Comparison of ENCODE assay signal across 1 cellular context in the genomic region with DNA sequence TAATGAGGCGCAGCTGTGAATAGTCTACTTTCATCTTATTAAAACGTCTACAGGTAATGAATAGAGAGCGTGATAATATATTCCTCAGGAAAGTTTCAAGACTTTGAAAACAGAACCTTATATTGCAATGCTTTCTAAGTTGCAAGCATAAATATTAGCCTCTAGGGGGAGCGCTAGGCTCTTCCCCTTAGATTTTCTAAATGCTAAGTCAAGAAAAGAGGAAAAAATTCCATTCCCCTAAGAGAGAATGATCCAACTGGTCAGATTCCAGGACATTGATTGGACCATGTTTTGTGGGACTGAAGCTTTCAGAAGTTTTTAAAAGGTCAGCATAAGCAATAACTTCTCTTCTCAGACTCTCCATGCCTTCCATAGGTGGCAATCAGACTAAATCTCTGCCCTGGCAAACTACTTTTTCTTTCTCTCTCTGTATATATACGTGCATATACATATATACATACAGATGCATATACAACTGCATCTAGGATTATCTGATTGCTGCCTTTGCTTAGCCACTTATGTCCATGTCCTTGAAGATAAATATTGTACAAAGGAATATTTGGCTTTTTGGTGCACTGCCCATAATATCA.
TF ChIP-seq lines count a peak whose summit lies in the region.

No MANE protein-coding gene starts in this region.

TF ChIP-seq in liver, 16 proteins besides CTCF, POLR2A, EP300 and RAD21 (continued from another document):
- no peak for TF ChIP-seq REST (IDR thresholded peaks at IDR 0.05)
- no peak for TF ChIP-seq GABPA (IDR thresholded peaks at IDR 0.05 in 1 of 2, conservative IDR thresholded peaks at IDR 0.05 in 1 of 2)
- no peak for TF ChIP-seq EGR1 (IDR thresholded peaks at IDR 0.05; ENCODE audit: low read depth in 2 of 2)
